1 cellular context compared by ENCODE assay signal in the genomic region with DNA sequence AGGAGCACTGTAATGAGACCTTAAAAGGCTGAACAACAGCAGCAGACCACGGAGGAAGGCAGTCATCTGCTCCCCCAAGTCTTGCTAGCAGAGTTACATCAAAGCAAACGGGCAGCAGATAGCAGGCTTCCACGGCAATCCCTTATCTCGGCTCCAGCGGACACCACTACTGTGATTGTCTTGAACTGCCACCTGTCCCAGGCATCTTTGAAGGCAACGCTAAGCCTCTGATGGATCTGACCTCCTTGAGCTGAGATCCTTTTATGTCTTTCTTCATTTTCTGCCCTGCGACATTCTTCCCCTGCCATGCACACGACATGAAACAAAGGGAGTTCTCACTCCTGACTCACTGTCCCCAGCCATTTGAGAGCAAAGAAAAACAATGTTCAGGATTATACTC.
TF ChIP-seq lines count a peak whose summit lies in the region.

No MANE protein-coding gene starts in this region.

TF ChIP-seq in WTC11, 78 proteins besides CTCF, POLR2A, EP300 and RAD21 (continued from another document):
- TF ChIP-seq, protein P1, sequence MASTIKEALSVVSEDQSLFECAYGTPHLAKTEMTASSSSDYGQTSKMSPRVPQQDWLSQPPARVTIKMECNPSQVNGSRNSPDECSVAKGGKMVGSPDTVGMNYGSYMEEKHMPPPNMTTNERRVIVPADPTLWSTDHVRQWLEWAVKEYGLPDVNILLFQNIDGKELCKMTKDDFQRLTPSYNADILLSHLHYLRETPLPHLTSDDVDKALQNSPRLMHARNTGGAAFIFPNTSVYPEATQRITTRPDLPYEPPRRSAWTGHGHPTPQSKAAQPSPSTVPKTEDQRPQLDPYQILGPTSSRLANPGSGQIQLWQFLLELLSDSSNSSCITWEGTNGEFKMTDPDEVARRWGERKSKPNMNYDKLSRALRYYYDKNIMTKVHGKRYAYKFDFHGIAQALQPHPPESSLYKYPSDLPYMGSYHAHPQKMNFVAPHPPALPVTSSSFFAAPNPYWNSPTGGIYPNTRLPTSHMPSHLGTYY (CRISPR knock-in tag; IDR thresholded peaks at IDR 0.05), result no peak
- TF ChIP-seq, protein P2, sequence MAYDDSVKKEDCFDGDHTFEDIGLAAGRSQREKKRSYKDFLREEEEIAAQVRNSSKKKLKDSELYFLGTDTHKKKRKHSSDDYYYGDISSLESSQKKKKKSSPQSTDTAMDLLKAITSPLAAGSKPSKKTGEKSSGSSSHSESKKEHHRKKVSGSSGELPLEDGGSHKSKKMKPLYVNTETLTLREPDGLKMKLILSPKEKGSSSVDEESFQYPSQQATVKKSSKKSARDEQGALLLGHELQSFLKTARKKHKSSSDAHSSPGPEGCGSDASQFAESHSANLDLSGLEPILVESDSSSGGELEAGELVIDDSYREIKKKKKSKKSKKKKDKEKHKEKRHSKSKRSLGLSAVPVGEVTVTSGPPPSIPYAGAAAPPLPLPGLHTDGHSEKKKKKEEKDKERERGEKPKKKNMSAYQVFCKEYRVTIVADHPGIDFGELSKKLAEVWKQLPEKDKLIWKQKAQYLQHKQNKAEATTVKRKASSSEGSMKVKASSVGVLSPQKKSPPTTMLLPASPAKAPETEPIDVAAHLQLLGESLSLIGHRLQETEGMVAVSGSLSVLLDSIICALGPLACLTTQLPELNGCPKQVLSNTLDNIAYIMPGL (CRISPR knock-in tag; IDR thresholded peaks at IDR 0.05), result no peak
- TF ChIP-seq, protein P3, sequence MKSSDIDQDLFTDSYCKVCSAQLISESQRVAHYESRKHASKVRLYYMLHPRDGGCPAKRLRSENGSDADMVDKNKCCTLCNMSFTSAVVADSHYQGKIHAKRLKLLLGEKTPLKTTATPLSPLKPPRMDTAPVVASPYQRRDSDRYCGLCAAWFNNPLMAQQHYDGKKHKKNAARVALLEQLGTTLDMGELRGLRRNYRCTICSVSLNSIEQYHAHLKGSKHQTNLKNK (CRISPR knock-in tag; IDR thresholded peaks at IDR 0.05), result no peak
- TF ChIP-seq, protein P4, sequence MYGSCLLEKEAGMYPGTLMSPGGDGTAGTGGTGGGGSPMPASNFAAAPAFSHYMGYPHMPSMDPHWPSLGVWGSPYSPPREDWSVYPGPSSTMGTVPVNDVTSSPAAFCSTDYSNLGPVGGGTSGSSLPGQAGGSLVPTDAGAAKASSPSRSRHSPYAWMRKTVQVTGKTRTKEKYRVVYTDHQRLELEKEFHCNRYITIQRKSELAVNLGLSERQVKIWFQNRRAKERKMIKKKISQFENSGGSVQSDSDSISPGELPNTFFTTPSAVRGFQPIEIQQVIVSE (CRISPR knock-in tag; IDR thresholded peaks at IDR 0.05; ENCODE audit: borderline replicate concordance), result no peak
- TF ChIP-seq IRF2 (CRISPR knock-in tag; IDR thresholded peaks at IDR 0.05; ENCODE audit: borderline replicate concordance, low read depth), result no peak
- TF ChIP-seq TEAD4 (CRISPR knock-in tag; IDR thresholded peaks at IDR 0.05), result no peak
- TF ChIP-seq, protein P5, sequence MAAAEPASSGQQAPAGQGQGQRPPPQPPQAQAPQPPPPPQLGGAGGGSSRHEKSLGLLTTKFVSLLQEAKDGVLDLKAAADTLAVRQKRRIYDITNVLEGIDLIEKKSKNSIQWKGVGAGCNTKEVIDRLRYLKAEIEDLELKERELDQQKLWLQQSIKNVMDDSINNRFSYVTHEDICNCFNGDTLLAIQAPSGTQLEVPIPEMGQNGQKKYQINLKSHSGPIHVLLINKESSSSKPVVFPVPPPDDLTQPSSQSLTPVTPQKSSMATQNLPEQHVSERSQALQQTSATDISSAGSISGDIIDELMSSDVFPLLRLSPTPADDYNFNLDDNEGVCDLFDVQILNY (CRISPR knock-in tag; IDR thresholded peaks at IDR 0.05), result no peak
